In genomic region chr22:42619261-42620063, GRCh38 we compare ENCODE assay signal across 1 cellular context.
TF ChIP-seq lines count a peak whose summit lies in the region.

No MANE protein-coding gene starts in this region.

TF ChIP-seq in HepG2, 621 proteins besides CTCF, POLR2A, EP300 and RAD21:
- TF ChIP-seq POLR2G (IDR thresholded peaks at IDR 0.05; ENCODE audit: low read depth, low read length) (peak; percentile 46), ZNF687 (CRISPR knock-in tag; IDR thresholded peaks at IDR 0.05) (peak; percentile 58), AHDC1 (CRISPR knock-in tag; IDR thresholded peaks at IDR 0.05; ENCODE audit: borderline replicate concordance) (no peak), RAD51 (IDR thresholded peaks at IDR 0.05; ENCODE audit: borderline replicate concordance) (no peak), ZBTB25 (CRISPR knock-in tag; IDR thresholded peaks at IDR 0.05) (no peak), SP2 (CRISPR knock-in tag; IDR thresholded peaks at IDR 0.05) (no peak), ZNF788 (CRISPR knock-in tag; IDR thresholded peaks at IDR 0.05; ENCODE audit: borderline replicate concordance) (no peak), AGO2 (optimal IDR thresholded peaks at IDR 0.05; ENCODE audit: low read depth, low read length) (peak; percentile 91), AKAP8 (CRISPR knock-in tag; IDR thresholded peaks at IDR 0.05) (peak; percentile 21; the same call in 1 of the 2 replicates), ZNF235 (CRISPR knock-in tag; IDR thresholded peaks at IDR 0.05; ENCODE audit: borderline replicate concordance) (no peak), FOXK1 (CRISPR knock-in tag; IDR thresholded peaks at IDR 0.05; ENCODE audit: borderline replicate concordance, low read depth) (no peak), ZNF12 (CRISPR knock-in tag; IDR thresholded peaks at IDR 0.05) (no peak), ZFX (CRISPR knock-in tag; IDR thresholded peaks at IDR 0.05; ENCODE audit: low read depth) (0 out of 2 replicates have a peak, but pooled peaks have one; percentile 13), SRSF1 (optimal IDR thresholded peaks at IDR 0.05; ENCODE audit: low read depth, low read length) (no peak), HNF4A (CRISPR knock-in tag; IDR thresholded peaks at IDR 0.05) (no peak), NFIB (CRISPR knock-in tag; IDR thresholded peaks at IDR 0.05; ENCODE audit: borderline replicate concordance) (no peak), HOXA9 (CRISPR knock-in tag; IDR thresholded peaks at IDR 0.05; ENCODE audit: borderline replicate concordance) (no peak), HNF1B (CRISPR knock-in tag; IDR thresholded peaks at IDR 0.05) (no peak), SALL2 (CRISPR knock-in tag; IDR thresholded peaks at IDR 0.05) (no peak), ZNF263 (CRISPR knock-in tag; IDR thresholded peaks at IDR 0.05) (no peak), RBFOX2 (IDR thresholded peaks at IDR 0.05; ENCODE audit: low read depth, low read length) (peak; percentile 49), DRAP1 (CRISPR knock-in tag; IDR thresholded peaks at IDR 0.05) (no peak), ONECUT2 (CRISPR knock-in tag; IDR thresholded peaks at IDR 0.05) (no peak), ZNF224 (CRISPR knock-in tag; IDR thresholded peaks at IDR 0.05) (no peak), CBX1 (IDR thresholded peaks at IDR 0.05; ENCODE audit: low read depth) (no peak)
